Comparison of ENCODE assay signal across 31 cellular contexts in genomic region chr9:125988479-125989050, GRCh38.
DNase-seq lines count a peak whose midpoint lies in the region; ATAC-seq and TF ChIP-seq lines count a peak whose summit lies in the region.
"Had no signal": no experiment of that assay in that cellular context is flagged by ENCODE, and none has a peak within 500 bp of the region (broad histone marks: within the 10 kb centered on the region; RNA-seq: fewer than 3 reads in every experiment).

No MANE protein-coding gene starts in this region.

- no peaks in the 10 kb centered on the region for H3K79me2 ChIP-seq in PC-3 (ENCODE audit: low read length)

- H3K4me1 ChIP-seq in lower lobe of right lung: no peaks in the 10 kb centered on the region
- no peaks in the 10 kb centered on the region for H3K4me1 ChIP-seq in PC-3 (ENCODE audit: insufficient read depth, low read length)
- H3K4me1 ChIP-seq: A549, testis had no signal

- H3K36me3 ChIP-seq in lower lobe of right lung: no peaks in the 10 kb centered on the region
- H3K36me3 ChIP-seq in PC-3 (ENCODE audit: low read depth, low read length): no peaks in the 10 kb centered on the region
- H3K36me3 ChIP-seq: ovary had no signal

- no peak overlapping the region for H3K9ac ChIP-seq in PC-3 (ENCODE audit: low read length)

- H3K4me2 ChIP-seq in PC-3 (ENCODE audit: low read length): no peak overlapping the region
- H3K4me2 ChIP-seq: A549 had no signal

- ATAC-seq in lower lobe of right lung (no peak), PC-3 (no peak)
- ATAC-seq: activated CD4-positive, CD25-positive, alpha-beta regulatory T cell treated with anti-CD3 and anti-CD28 coated beads, Interleukin-2, amount 50 U/mL, for 24 hours; left ventricle myocardium superior; T-helper 17 cell had no signal

- no peaks in the 10 kb centered on the region for H3F3A ChIP-seq in PC-3 (ENCODE audit: low read length, unreplicated experiment)

- H3K27me3 Mint-ChIP-seq in chondrocyte (ENCODE audit: low read depth) (peaks cover 10% of the 10 kb centered on the region), type B pancreatic cell (peaks cover 12% of the 10 kb centered on the region)
- H3K27me3 Mint-ChIP-seq: activated CD4-positive, alpha-beta memory T cell treated with anti-CD3 and anti-CD28 coated beads, Interleukin-2, amount 10 ng/mL, durations not matched to agents 7 days and 5 days; activated naive CD8-positive, alpha-beta T cell; stimulated activated naive CD8-positive, alpha-beta T cell treated with anti-CD3 and anti-CD28 coated beads, Interleukin-15, Interleukin-2, amounts not matched to agents 100 ng/mL and 50 ng/mL, for 24 hours; T-helper 17 cell had no signal

- no peak for TF ChIP-seq CTCF in chondrocyte (IDR thresholded peaks at IDR 0.05)
- no peak for TF ChIP-seq CTCF in lower lobe of right lung (IDR thresholded peaks at IDR 0.05)
- no peak for TF ChIP-seq CTCF in type B pancreatic cell (conservative IDR thresholded peaks at IDR 0.05)
- no peak for TF ChIP-seq CTCF in PC-3 (conservative IDR thresholded peaks at IDR 0.05; ENCODE audit: low read depth, low read length)

- no peak overlapping the region for H3K4me3 Mint-ChIP-seq in chondrocyte (ENCODE audit: unreplicated experiment)
- no peak overlapping the region for H3K4me3 Mint-ChIP-seq in type B pancreatic cell
- H3K4me3 Mint-ChIP-seq: activated CD4-positive, alpha-beta memory T cell treated with anti-CD3 and anti-CD28 coated beads, Interleukin-2, amount 10 ng/mL, durations not matched to agents 7 days and 5 days; activated naive CD8-positive, alpha-beta T cell; CD4-positive, alpha-beta memory T cell; stimulated activated naive CD8-positive, alpha-beta T cell treated with anti-CD3 and anti-CD28 coated beads, Interleukin-15, Interleukin-2, amounts not matched to agents 100 ng/mL and 50 ng/mL, for 24 hours; T-helper 17 cell had no signal

- peaks cover 4% of the 10 kb centered on the region for H3K9me3 Mint-ChIP-seq in chondrocyte (ENCODE audit: low read depth)
- no peaks in the 10 kb centered on the region for H3K9me3 Mint-ChIP-seq in type B pancreatic cell
- H3K9me3 Mint-ChIP-seq: activated CD4-positive, alpha-beta memory T cell treated with anti-CD3 and anti-CD28 coated beads, Interleukin-2, amount 10 ng/mL, durations not matched to agents 7 days and 5 days; stimulated activated naive CD8-positive, alpha-beta T cell treated with anti-CD3 and anti-CD28 coated beads, Interleukin-15, Interleukin-2, amounts not matched to agents 100 ng/mL and 50 ng/mL, for 24 hours had no signal

- no peaks in the 10 kb centered on the region for H3K27me3 ChIP-seq in lower lobe of right lung (ENCODE audit: low read depth)
- no peaks in the 10 kb centered on the region for H3K27me3 ChIP-seq in PC-3 (ENCODE audit: low read length)
- H3K27me3 ChIP-seq: ovary, testis had no signal

- no TSS peak for BruUV-seq in PC-3 (replicated peaks; lab: Mats Ljungman, UMichigan)

- H3K4me1 Mint-ChIP-seq in chondrocyte (ENCODE audit: low read depth) (peaks cover 3% of the 10 kb centered on the region), type B pancreatic cell (ENCODE audit: unreplicated experiment) (no peaks in the 10 kb centered on the region)
- H3K4me1 Mint-ChIP-seq: activated CD4-positive, alpha-beta memory T cell treated with anti-CD3 and anti-CD28 coated beads, Interleukin-2, amount 10 ng/mL, durations not matched to agents 7 days and 5 days; CD4-positive, alpha-beta memory T cell; T-helper 17 cell had no signal

- no peaks in the 10 kb centered on the region for H3K9me3 ChIP-seq in lower lobe of right lung
- no peaks in the 10 kb centered on the region for H3K9me3 ChIP-seq in PC-3 (ENCODE audit: low read length)
- H3K9me3 ChIP-seq: A549, ovary, testis had no signal

- no peak overlapping the region for H2AFZ ChIP-seq in PC-3 (ENCODE audit: low read length)

- POLR2A ChIA-PET in PC-3 (lab: Charles Lee; ENCODE audit: unreplicated experiment): no interaction called here

- H4K20me1 ChIP-seq in PC-3 (ENCODE audit: low read length): no peaks in the 10 kb centered on the region

- H3K27ac Mint-ChIP-seq in chondrocyte (ENCODE audit: unreplicated experiment) (no peak overlapping the region), type B pancreatic cell (no peak overlapping the region)
- H3K27ac Mint-ChIP-seq: activated CD4-positive, alpha-beta memory T cell treated with anti-CD3 and anti-CD28 coated beads, Interleukin-2, amount 10 ng/mL, durations not matched to agents 7 days and 5 days; activated naive CD8-positive, alpha-beta T cell; CD4-positive, alpha-beta memory T cell; stimulated activated naive CD8-positive, alpha-beta T cell treated with anti-CD3 and anti-CD28 coated beads, Interleukin-15, Interleukin-2, amounts not matched to agents 100 ng/mL and 50 ng/mL, for 24 hours; T-helper 17 cell had no signal

- peaks cover 2% of the 10 kb centered on the region for H3K36me3 Mint-ChIP-seq in chondrocyte (ENCODE audit: low read depth)
- H3K36me3 Mint-ChIP-seq in type B pancreatic cell: no peaks in the 10 kb centered on the region
- H3K36me3 Mint-ChIP-seq: activated naive CD8-positive, alpha-beta T cell; CD4-positive, alpha-beta memory T cell; naive B cell had no signal

- H3K9me2 ChIP-seq in PC-3 (replicated peaks; ENCODE audit: low read length): no peaks in the 10 kb centered on the region

- no peak overlapping the region for H3K4me3 ChIP-seq in lower lobe of right lung
- H3K4me3 ChIP-seq in PC-3 (ENCODE audit: low read length): no peak overlapping the region
- H3K4me3 ChIP-seq: A549, ovary, testis had no signal

- H3K27ac ChIP-seq in lower lobe of right lung: no peak overlapping the region
- H3K27ac ChIP-seq in PC-3 (ENCODE audit: low read length): no peak overlapping the region
- H3K27ac ChIP-seq: A549, ovary, testis had no signal

- DNase-seq in activated effector memory CD4-positive, alpha-beta T cell treated with anti-CD3 and anti-CD28 coated beads, Interleukin-2, amount 50 U/mL, for 16 hours: peak; percentile 38
- DNase-seq in activated effector memory CD4-positive, alpha-beta T cell treated with Interleukin-2 at 50 U/mL for 16 hours: no peak
- peak; percentile 85 for DNase-seq in chondrocyte (ENCODE audit: low spot score)
- peak; percentile 30 for DNase-seq in lower lobe of right lung
- DNase-seq in type B pancreatic cell (ENCODE audit: extremely low spot score, unreplicated experiment): peak; percentile 65
- no peak for DNase-seq in glomerular visceral epithelial cell (ENCODE audit: extremely low spot score)
- no peak for DNase-seq in NCI-H2171 treated with DMSO at 0.1 percent for 48 hours (lab: John Stamatoyannopoulos, UW)
- no peak for DNase-seq in PC-3
- DNase-seq: activated CD4-positive, alpha-beta memory T cell treated with anti-CD3 and anti-CD28 coated beads, Interleukin-2, amount 10 ng/mL, durations not matched to agents 7 days and 5 days; activated CD8-positive, alpha-beta memory T cell treated with anti-CD3 and anti-CD28 coated beads, Interleukin-2, amount 50 U/mL, for 4 hours; AML-193; CD4-positive, alpha-beta memory T cell; GOT3; KBM-7; left ventricle myocardium superior; midbrain; naive B cell; NCI-H1092 treated with DMSO at 0.1 percent for 48 hours; NCI-H187 treated with DMSO at 0.1 percent for 48 hours; NCI-H2171; NCI-H510A; OCI-M1; retina; stimulated activated CD4-positive, alpha-beta T cell treated with anti-CD3 and anti-CD28 coated beads, Interleukin-1b, Interleukin-23, amount 100 ng/mL, for 48 hours; T-helper 17 cell; testis had no signal

- CTCF ChIA-PET in PC-3 (lab: Charles Lee): no interaction called here

- intact Hi-C loops in lower lobe of right lung (cut with DNase I) (no loop called here), PC-3 (cut with micrococcal nuclease) (no loop called here)

Comparison
In these comparisons a context has a peak if more than half of its experiments do, and no peak if none do; other contexts are left out.
1. DNase-seq: peak in activated effector memory CD4-positive, alpha-beta T cell treated with anti-CD3 and anti-CD28 coated beads, Interleukin-2, amount 50 U/mL, for 16 hours (single experiment), chondrocyte (single experiment), lower lobe of right lung (single experiment) and type B pancreatic cell (single experiment); none in activated effector memory CD4-positive, alpha-beta T cell treated with Interleukin-2 at 50 U/mL for 16 hours (single experiment), glomerular visceral epithelial cell (single experiment), NCI-H2171 treated with DMSO at 0.1 percent for 48 hours (single experiment) and PC-3 (single experiment).